ENCODE assay signal across 1 cellular context in the genomic region with DNA sequence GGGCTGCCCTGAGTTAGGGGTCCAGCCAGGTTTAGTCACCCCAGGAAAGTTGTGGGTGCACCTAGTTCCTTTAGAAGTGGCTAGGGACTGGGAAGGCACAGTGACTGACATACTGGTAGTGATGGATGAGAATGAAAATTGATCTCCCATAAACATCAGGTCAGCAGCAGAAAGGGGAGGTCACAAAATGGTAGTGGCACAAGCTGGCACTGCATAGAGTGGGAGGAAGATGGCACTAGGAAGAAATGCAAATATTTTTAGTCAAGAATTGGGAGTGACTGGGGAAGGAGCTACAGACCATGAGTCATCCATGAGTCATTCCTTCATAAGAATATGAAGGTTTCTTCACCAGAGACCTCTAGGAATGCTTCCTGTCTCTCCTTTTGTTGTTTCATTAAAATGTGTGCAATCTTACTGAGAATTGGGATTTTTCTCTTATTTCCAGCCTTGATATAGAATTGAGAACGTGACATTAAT.
TF ChIP-seq lines count a peak whose summit lies in the region.

No MANE protein-coding gene starts in this region.

TF ChIP-seq in K562, 482 proteins besides CTCF, POLR2A, EP300 and RAD21 (continued from another document and continues in another):
- TF ChIP-seq, protein P1, sequence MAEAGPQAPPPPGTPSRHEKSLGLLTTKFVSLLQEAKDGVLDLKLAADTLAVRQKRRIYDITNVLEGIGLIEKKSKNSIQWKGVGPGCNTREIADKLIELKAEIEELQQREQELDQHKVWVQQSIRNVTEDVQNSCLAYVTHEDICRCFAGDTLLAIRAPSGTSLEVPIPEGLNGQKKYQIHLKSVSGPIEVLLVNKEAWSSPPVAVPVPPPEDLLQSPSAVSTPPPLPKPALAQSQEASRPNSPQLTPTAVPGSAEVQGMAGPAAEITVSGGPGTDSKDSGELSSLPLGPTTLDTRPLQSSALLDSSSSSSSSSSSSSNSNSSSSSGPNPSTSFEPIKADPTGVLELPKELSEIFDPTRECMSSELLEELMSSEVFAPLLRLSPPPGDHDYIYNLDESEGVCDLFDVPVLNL (CRISPR knock-in tag; IDR thresholded peaks at IDR 0.05; ENCODE audit: low read depth): no peak
- TF ChIP-seq ZNF561 (CRISPR knock-in tag; conservative IDR thresholded peaks at IDR 0.05) (no peak), NFE2 (IDR thresholded peaks at IDR 0.05; ENCODE audit: low read depth) (peak; percentile 32; the same call in 1 of the 2 replicates), MCM5 (IDR thresholded peaks at IDR 0.05; ENCODE audit: low read depth) (no peak), TEAD4 (IDR thresholded peaks at IDR 0.05; ENCODE audit: low read length) (0 out of 2 replicates have a peak, but pooled peaks have one; percentile 12), TEAD4 (CRISPR knock-in tag; IDR thresholded peaks at IDR 0.05; ENCODE audit: borderline replicate concordance) (no peak), MTA1 (IDR thresholded peaks at IDR 0.05; ENCODE audit: borderline replicate concordance) (no peak), C11orf30 (IDR thresholded peaks at IDR 0.05; ENCODE audit: low read depth) (0 out of 2 replicates have a peak, but pooled peaks have one; percentile 12), SMARCA5 (IDR thresholded peaks at IDR 0.05) (no peak), SMAD3 (CRISPR knock-in tag; conservative IDR thresholded peaks at IDR 0.05) (no peak), ETV1 (tag; conservative IDR thresholded peaks at IDR 0.05; ENCODE audit: low read depth) (peak; percentile 44; the same call in 1 of the 2 replicates), SOX6 (IDR thresholded peaks at IDR 0.05) (peak; percentile 53), RNF2 (IDR thresholded peaks at IDR 0.05) (no peak), RCOR1 (IDR thresholded peaks at IDR 0.05; ENCODE audit: borderline replicate concordance in 1 of 2, low read depth in 2 of 2, low read length in 2 of 2) (peak in 1 of 2 experiments; percentile 14; a peak in 1 of 4 replicates), LEF1 (IDR thresholded peaks at IDR 0.05) (peak; percentile 27; the same call in 1 of the 2 replicates), ILF3 (IDR thresholded peaks at IDR 0.05; ENCODE audit: borderline replicate concordance) (0 out of 2 replicates have a peak, but pooled peaks have one; percentile 33), KDM5B (IDR thresholded peaks at IDR 0.05; ENCODE audit: insufficient replicate concordance, low read depth, low read length) (no peak), KDM2B (CRISPR knock-in tag; IDR thresholded peaks at IDR 0.05) (no peak), CXXC5 (CRISPR knock-in tag; IDR thresholded peaks at IDR 0.05) (peak; percentile 43; the same call in 1 of the 2 replicates), ZNF57 (CRISPR knock-in tag; IDR thresholded peaks at IDR 0.05) (peak; percentile 84; the same call in 1 of the 2 replicates), DNMT1 (IDR thresholded peaks at IDR 0.05) (no peak), ZNF644 (tag; IDR thresholded peaks at IDR 0.05; ENCODE audit: low read depth) (peak; percentile 64; the same call in 1 of the 2 replicates), MECOM (CRISPR knock-in tag; IDR thresholded peaks at IDR 0.05) (no peak), RAD51 (IDR thresholded peaks at IDR 0.05; ENCODE audit: borderline replicate concordance, low read depth) (no peak), SMARCE1 (IDR thresholded peaks at IDR 0.05) (peak; percentile 96), FOS (IDR thresholded peaks at IDR 0.05; ENCODE audit: extremely low read depth, insufficient read length) (peak; percentile 83), NELFE (IDR thresholded peaks at IDR 0.05; ENCODE audit: insufficient read depth, insufficient read length) (no peak), TRIM24 (IDR thresholded peaks at IDR 0.05) (peak in 1 of 2 experiments; percentile 49; a peak in 1 of 4 replicates), TARDBP (IDR thresholded peaks at IDR 0.05) (no peak), ATF1 (CRISPR knock-in tag; IDR thresholded peaks at IDR 0.05) (no peak), ATF1 (tag; IDR thresholded peaks at IDR 0.05) (peak; percentile 30; the same call in 1 of the 2 replicates), U2AF2 (optimal IDR thresholded peaks at IDR 0.05; ENCODE audit: low read depth, low read length) (no peak), NBN (IDR thresholded peaks at IDR 0.05; ENCODE audit: low read depth) (no peak)
- TF ChIP-seq, protein P2, sequence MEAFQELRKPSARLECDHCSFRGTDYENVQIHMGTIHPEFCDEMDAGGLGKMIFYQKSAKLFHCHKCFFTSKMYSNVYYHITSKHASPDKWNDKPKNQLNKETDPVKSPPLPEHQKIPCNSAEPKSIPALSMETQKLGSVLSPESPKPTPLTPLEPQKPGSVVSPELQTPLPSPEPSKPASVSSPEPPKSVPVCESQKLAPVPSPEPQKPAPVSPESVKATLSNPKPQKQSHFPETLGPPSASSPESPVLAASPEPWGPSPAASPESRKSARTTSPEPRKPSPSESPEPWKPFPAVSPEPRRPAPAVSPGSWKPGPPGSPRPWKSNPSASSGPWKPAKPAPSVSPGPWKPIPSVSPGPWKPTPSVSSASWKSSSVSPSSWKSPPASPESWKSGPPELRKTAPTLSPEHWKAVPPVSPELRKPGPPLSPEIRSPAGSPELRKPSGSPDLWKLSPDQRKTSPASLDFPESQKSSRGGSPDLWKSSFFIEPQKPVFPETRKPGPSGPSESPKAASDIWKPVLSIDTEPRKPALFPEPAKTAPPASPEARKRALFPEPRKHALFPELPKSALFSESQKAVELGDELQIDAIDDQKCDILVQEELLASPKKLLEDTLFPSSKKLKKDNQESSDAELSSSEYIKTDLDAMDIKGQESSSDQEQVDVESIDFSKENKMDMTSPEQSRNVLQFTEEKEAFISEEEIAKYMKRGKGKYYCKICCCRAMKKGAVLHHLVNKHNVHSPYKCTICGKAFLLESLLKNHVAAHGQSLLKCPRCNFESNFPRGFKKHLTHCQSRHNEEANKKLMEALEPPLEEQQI (IDR thresholded peaks at IDR 0.05): no peak
- TF ChIP-seq, protein P3, sequence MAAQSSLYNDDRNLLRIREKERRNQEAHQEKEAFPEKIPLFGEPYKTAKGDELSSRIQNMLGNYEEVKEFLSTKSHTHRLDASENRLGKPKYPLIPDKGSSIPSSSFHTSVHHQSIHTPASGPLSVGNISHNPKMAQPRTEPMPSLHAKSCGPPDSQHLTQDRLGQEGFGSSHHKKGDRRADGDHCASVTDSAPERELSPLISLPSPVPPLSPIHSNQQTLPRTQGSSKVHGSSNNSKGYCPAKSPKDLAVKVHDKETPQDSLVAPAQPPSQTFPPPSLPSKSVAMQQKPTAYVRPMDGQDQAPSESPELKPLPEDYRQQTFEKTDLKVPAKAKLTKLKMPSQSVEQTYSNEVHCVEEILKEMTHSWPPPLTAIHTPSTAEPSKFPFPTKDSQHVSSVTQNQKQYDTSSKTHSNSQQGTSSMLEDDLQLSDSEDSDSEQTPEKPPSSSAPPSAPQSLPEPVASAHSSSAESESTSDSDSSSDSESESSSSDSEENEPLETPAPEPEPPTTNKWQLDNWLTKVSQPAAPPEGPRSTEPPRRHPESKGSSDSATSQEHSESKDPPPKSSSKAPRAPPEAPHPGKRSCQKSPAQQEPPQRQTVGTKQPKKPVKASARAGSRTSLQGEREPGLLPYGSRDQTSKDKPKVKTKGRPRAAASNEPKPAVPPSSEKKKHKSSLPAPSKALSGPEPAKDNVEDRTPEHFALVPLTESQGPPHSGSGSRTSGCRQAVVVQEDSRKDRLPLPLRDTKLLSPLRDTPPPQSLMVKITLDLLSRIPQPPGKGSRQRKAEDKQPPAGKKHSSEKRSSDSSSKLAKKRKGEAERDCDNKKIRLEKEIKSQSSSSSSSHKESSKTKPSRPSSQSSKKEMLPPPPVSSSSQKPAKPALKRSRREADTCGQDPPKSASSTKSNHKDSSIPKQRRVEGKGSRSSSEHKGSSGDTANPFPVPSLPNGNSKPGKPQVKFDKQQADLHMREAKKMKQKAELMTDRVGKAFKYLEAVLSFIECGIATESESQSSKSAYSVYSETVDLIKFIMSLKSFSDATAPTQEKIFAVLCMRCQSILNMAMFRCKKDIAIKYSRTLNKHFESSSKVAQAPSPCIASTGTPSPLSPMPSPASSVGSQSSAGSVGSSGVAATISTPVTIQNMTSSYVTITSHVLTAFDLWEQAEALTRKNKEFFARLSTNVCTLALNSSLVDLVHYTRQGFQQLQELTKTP (IDR thresholded peaks at IDR 0.05; ENCODE audit: low read depth in 1 of 2, partially characterized antibody in 2 of 2): peak in 1 of 2 experiments; percentile 23
- TF ChIP-seq, protein P4, sequence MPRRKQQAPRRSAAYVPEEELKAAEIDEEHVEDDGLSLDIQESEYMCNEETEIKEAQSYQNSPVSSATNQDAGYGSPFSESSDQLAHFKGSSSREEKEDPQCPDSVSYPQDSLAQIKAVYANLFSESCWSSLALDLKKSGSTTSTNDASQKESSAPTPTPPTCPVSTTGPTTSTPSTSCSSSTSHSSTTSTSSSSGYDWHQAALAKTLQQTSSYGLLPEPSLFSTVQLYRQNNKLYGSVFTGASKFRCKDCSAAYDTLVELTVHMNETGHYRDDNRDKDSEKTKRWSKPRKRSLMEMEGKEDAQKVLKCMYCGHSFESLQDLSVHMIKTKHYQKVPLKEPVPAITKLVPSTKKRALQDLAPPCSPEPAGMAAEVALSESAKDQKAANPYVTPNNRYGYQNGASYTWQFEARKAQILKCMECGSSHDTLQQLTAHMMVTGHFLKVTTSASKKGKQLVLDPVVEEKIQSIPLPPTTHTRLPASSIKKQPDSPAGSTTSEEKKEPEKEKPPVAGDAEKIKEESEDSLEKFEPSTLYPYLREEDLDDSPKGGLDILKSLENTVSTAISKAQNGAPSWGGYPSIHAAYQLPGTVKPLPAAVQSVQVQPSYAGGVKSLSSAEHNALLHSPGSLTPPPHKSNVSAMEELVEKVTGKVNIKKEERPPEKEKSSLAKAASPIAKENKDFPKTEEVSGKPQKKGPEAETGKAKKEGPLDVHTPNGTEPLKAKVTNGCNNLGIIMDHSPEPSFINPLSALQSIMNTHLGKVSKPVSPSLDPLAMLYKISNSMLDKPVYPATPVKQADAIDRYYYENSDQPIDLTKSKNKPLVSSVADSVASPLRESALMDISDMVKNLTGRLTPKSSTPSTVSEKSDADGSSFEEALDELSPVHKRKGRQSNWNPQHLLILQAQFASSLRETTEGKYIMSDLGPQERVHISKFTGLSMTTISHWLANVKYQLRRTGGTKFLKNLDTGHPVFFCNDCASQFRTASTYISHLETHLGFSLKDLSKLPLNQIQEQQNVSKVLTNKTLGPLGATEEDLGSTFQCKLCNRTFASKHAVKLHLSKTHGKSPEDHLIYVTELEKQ (CRISPR knock-in tag; IDR thresholded peaks at IDR 0.05): no peak
- TF ChIP-seq, protein P5, sequence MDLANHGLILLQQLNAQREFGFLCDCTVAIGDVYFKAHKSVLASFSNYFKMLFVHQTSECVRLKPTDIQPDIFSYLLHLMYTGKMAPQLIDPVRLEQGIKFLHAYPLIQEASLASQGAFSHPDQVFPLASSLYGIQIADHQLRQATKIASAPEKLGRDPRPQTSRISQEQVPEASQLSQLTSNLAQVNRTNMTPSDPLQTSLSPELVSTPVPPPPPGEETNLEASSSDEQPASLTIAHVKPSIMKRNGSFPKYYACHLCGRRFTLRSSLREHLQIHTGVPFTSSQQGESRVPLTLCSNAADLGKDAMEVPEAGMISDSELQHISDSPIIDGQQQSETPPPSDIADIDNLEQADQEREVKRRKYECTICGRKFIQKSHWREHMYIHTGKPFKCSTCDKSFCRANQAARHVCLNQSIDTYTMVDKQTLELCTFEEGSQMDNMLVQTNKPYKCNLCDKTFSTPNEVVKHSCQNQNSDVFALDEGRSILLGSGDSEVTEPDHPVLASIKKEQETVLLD (IDR thresholded peaks at IDR 0.05): 0 out of 2 replicates have a peak, but pooled peaks have one; percentile 37
- TF ChIP-seq, protein P6, sequence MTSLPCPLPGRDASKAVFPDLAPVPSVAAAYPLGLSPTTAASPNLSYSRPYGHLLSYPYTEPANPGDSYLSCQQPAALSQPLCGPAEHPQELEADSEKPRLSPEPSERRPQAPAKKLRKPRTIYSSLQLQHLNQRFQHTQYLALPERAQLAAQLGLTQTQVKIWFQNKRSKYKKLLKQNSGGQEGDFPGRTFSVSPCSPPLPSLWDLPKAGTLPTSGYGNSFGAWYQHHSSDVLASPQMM (CRISPR knock-in tag; IDR thresholded peaks at IDR 0.05): no peak
- TF ChIP-seq, protein P7, sequence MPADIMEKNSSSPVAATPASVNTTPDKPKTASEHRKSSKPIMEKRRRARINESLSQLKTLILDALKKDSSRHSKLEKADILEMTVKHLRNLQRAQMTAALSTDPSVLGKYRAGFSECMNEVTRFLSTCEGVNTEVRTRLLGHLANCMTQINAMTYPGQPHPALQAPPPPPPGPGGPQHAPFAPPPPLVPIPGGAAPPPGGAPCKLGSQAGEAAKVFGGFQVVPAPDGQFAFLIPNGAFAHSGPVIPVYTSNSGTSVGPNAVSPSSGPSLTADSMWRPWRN (IDR thresholded peaks at IDR 0.05; ENCODE audit: low read depth): no peak
- TF ChIP-seq, protein P8, sequence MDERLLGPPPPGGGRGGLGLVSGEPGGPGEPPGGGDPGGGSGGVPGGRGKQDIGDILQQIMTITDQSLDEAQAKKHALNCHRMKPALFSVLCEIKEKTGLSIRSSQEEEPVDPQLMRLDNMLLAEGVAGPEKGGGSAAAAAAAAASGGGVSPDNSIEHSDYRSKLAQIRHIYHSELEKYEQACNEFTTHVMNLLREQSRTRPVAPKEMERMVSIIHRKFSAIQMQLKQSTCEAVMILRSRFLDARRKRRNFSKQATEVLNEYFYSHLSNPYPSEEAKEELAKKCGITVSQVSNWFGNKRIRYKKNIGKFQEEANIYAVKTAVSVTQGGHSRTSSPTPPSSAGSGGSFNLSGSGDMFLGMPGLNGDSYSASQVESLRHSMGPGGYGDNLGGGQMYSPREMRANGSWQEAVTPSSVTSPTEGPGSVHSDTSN (CRISPR knock-in tag; IDR thresholded peaks at IDR 0.05; ENCODE audit: low read depth): no peak
- TF ChIP-seq, protein P8 (tag; conservative IDR thresholded peaks at IDR 0.05; ENCODE audit: low read depth): no peak
- TF ChIP-seq, protein P9, sequence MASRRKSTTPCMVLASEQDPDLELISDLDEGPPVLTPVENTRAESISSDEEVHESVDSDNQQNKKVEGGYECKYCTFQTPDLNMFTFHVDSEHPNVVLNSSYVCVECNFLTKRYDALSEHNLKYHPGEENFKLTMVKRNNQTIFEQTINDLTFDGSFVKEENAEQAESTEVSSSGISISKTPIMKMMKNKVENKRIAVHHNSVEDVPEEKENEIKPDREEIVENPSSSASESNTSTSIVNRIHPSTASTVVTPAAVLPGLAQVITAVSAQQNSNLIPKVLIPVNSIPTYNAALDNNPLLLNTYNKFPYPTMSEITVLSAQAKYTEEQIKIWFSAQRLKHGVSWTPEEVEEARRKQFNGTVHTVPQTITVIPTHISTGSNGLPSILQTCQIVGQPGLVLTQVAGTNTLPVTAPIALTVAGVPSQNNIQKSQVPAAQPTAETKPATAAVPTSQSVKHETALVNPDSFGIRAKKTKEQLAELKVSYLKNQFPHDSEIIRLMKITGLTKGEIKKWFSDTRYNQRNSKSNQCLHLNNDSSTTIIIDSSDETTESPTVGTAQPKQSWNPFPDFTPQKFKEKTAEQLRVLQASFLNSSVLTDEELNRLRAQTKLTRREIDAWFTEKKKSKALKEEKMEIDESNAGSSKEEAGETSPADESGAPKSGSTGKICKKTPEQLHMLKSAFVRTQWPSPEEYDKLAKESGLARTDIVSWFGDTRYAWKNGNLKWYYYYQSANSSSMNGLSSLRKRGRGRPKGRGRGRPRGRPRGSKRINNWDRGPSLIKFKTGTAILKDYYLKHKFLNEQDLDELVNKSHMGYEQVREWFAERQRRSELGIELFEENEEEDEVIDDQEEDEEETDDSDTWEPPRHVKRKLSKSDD (conservative IDR thresholded peaks at IDR 0.05; ENCODE audit: low read length): no peak
